9 cellular contexts compared by ENCODE assay signal in the genomic region with DNA sequence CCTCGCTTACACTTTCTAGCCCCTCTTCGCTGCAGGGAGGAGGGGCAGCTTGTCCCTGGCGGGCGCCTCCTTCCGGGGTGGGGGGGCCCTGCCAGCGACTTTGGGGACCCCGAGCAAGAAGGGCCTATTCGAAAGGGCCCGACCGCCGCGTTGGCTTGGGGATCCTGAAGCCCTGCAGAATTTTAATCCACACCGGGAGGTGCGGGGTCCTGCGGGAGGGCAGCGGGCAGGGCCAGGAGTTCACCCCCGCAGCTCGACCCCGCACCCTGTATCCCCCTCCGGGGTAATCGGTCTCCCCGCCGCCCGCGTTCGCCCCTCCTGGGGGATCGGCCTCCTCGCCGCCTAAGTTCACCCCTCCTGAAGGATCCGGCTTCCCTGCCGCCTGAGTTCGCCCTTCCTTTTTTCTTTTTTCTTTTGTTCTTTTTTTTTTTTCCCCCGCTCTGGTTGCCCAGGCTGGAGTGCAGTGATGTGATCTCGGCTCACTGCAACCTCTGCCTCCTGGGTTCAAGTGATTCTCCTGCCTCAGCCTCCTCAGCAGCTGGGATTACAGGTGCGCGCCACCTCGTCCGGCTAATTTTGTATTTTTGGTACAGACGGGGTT. TPM values are rescaled to one million over a fixed set of nuclear protein-coding genes. Genes with fewer than 3 reads are reported as not detected.
A peak's percentile ranks its signal among the peaks of the same experiment; 100 is the strongest.
DNase-seq lines count a peak whose midpoint lies in the region; ATAC-seq, FAIRE-seq and TF ChIP-seq lines count a peak whose summit lies in the region.
"Had no signal": no experiment of that assay in that cellular context is flagged by ENCODE, and none has a peak within 500 bp of the region (broad histone marks: within the 10 kb centered on the region; RNA-seq: fewer than 3 reads in every experiment).

No MANE protein-coding gene starts in this region.

- H3K27ac Mint-ChIP-seq in T-cell: peak overlapping the region; percentile 93 to 95

- intact Hi-C loops in sigmoid colon (cut with DNase I): loop anchor here (2.0 to 5.0 kb wide), 3 partner anchors 35 to 233 kb away; partner anchors contain the start of genes AP3D1 and KLF16

- no peak for TF ChIP-seq POLR2A in sigmoid colon (IDR thresholded peaks at IDR 0.05)

- peaks cover 31 to 42% (median 40%) of the 10 kb centered on the region in 3 donors for H3K4me1 Mint-ChIP-seq in T-cell

- TF ChIP-seq CTCF in GM12875 (IDR thresholded peaks at IDR 0.05; ENCODE audit: borderline replicate concordance, insufficient read depth, low read depth, low read length) (no peak), fibroblast of mammary gland (conservative IDR thresholded peaks at IDR 0.05; ENCODE audit: control insufficient read depth, insufficient read depth, low read depth, low read length) (no peak), sigmoid colon (IDR thresholded peaks at IDR 0.05) (no peak)

- ATAC-seq in T-cell (replicated peaks in 1 of 4) (no peak), HG03097 (IDR thresholded peaks at IDR 0.05; ENCODE audit: low FRiP score, unreplicated experiment) (no peak), HG03442 (IDR thresholded peaks at IDR 0.05; ENCODE audit: unreplicated experiment) (no peak)

- peaks cover 0 to 15% (median 11%) of the 10 kb centered on the region in 4 donors for H3K36me3 ChIP-seq in sigmoid colon

- POLR2A ChIA-PET in T-cell (lab: Charles Lee): no interaction called here

- peak overlapping the region; percentile 91 for H3K4me3 ChIP-seq in GM12875 (ENCODE audit: low read depth, low read length)
- peak overlapping the region; percentile 73 for H3K4me3 ChIP-seq in fibroblast of mammary gland (ENCODE audit: control insufficient read depth, low read depth, low read length)
- peak overlapping the region; percentile 63 to 87 (median 74) for H3K4me3 ChIP-seq in sigmoid colon

- peak overlapping the region; percentile 88 to 99 (median 93) for H3K27ac ChIP-seq in sigmoid colon

- no peaks in the 10 kb centered on the region for H3K36me3 Mint-ChIP-seq in T-cell

- H3K27me3 ChIP-seq in sigmoid colon: no peaks in the 10 kb centered on the region

- TF ChIP-seq EP300 in sigmoid colon (IDR thresholded peaks at IDR 0.05): no peak

- no peaks in the 10 kb centered on the region for H3K27me3 Mint-ChIP-seq in T-cell

- H3K4me1 ChIP-seq in sigmoid colon: peaks cover 0 to 64% (median 57%) of the 10 kb centered on the region in 4 donors

- no peaks in the 10 kb centered on the region for H3K9me3 ChIP-seq in sigmoid colon

- 41 to 72% methylated on average over 39 of the region's 39 CpGs for WGBS in sigmoid colon, 2 donors

- CTCF ChIA-PET in T-cell (lab: Charles Lee): interaction anchor here (0.7 to 0.9 kb wide), 2 partner anchors 7 to 42 kb away, joined by 3 to 7 read pairs; no protein-coding TSS in a partner anchor

- no peaks in the 10 kb centered on the region for H3K9me3 Mint-ChIP-seq in T-cell

- peak overlapping the region; percentile 94 to 99 (median 96) for H3K4me3 Mint-ChIP-seq in T-cell

- FAIRE-seq in HTR-8/SVneo (lab: Jason Lieb, UNC): no peak
- FAIRE-seq: islet of Langerhans had no signal

- DNase-seq in T-cell (peak in 4 of 34 experiments; percentile 21 to 41 (median 28)), fibroblast of mammary gland (ENCODE audit: low read depth) (no peak), sigmoid colon (peak; percentile 76), HTR-8/SVneo (ENCODE audit: insufficient read length, low spot score) (no peak), NCI-H1092 treated with DMSO at 0.1 percent for 48 hours (lab: John Stamatoyannopoulos, UW) (no peak)

RNA-seq across cellular contexts. Expression of gene MOB3A, which starts 0.7 kb away (rescaled TPM):
- total RNA-seq in T-cell: 100 to 1,000 TPM in 4 of 5 donors, 10 to 100 TPM in 1; 98.6 to 162 (median 142) TPM
- 10 to 100 TPM; 25.7 to 65.4 (median 32.0) TPM for total RNA-seq in sigmoid colon
- polyA plus RNA-seq in sigmoid colon: 10 to 100 TPM; 14.4 to 36.1 (median 14.6) TPM

RNA-seq across cellular contexts. Expression of gene IZUMO4, which starts 1.3 kb away (rescaled TPM):
- total RNA-seq in T-cell (10 to 100 TPM; 14.0 to 23.5 (median 19.7) TPM), sigmoid colon (1 to 10 TPM; 2.3 to 6.0 (median 4.6) TPM)
- 1 to 10 TPM; 2.4 to 8.5 (median 3.5) TPM for polyA plus RNA-seq in sigmoid colon

RNA-seq across cellular contexts. Expression of gene MKNK2, which starts 44.4 kb away (rescaled TPM):
- total RNA-seq in T-cell: 100 to 1,000 TPM; 196 to 242 (median 234) TPM
- 100 to 1,000 TPM in 3 of 4 donors, 10 to 100 TPM in 1; 83.1 to 124 (median 107) TPM for total RNA-seq in sigmoid colon
- polyA plus RNA-seq in sigmoid colon: 100 to 1,000 TPM; 121 to 157 (median 129) TPM

RNA-seq across cellular contexts. Expression of gene AP3D1, which starts 55.9 kb away (rescaled TPM):
- 10 to 100 TPM; 78.6 to 91.5 (median 86.7) TPM for total RNA-seq in T-cell
- 10 to 100 TPM; 43.1 to 83.1 (median 51.2) TPM for total RNA-seq in sigmoid colon
- 100 to 1,000 TPM in 1 of 3 donors, 10 to 100 TPM in 2; 47.4 to 127 (median 72.6) TPM for polyA plus RNA-seq in sigmoid colon
